10 cellular contexts compared by ENCODE assay signal in genomic region chr5:171750316-171750788, GRCh38. TPM values are rescaled to one million over a fixed set of nuclear protein-coding genes. Genes with fewer than 3 reads are reported as not detected.
DNase-seq lines count a peak whose midpoint lies in the region; ATAC-seq lines count a peak whose summit lies in the region.
"Had no signal": no experiment of that assay in that cellular context is flagged by ENCODE, and none has a peak within 500 bp of the region (broad histone marks: within the 10 kb centered on the region; RNA-seq: fewer than 3 reads in every experiment).

No MANE protein-coding gene starts in this region.

- no peaks in the 10 kb centered on the region for H3K36me3 ChIP-seq in SJCRH30

- H3K27ac ChIP-seq in SJCRH30 (no peak overlapping the region), substantia nigra (ENCODE audit: low read depth, low read length, poor library complexity, severe bottlenecking) (no peak overlapping the region)

- no peak overlapping the region for H3K4me3 ChIP-seq in SJCRH30
- H3K4me3 ChIP-seq: skin epidermis had no signal

- H3K9me3 ChIP-seq in SJCRH30 (replicated peaks), result no peaks in the 10 kb centered on the region

- peak; percentile 53 for DNase-seq in NCI-H2029 (lab: John Stamatoyannopoulos, UW)
- no peak for DNase-seq in NCI-H2029 treated with DMSO at 0.1 percent for 48 hours (lab: John Stamatoyannopoulos, UW)
- DNase-seq in SJCRH30, result peak; percentile 19 to 23
- DNase-seq in glomerular endothelial cell (ENCODE audit: extremely low read depth, low read depth, low spot score), result peak; percentile 4
- DNase-seq in substantia nigra (lab: John Stamatoyannopoulos, UW), result peak in 28 of 49 donors; percentile 2 to 55 (median 28)
- DNase-seq: NCI-H1092 treated with DMSO at 0.1 percent for 48 hours had no signal

- ATAC-seq in HG03095 (IDR thresholded peaks at IDR 0.05; ENCODE audit: unreplicated experiment), result no peak
- ATAC-seq in HG02884 (IDR thresholded peaks at IDR 0.05; ENCODE audit: unreplicated experiment), result no peak
- no peak for ATAC-seq in GM21390 (IDR thresholded peaks at IDR 0.05; ENCODE audit: unreplicated experiment)

- no peaks in the 10 kb centered on the region for H3K27me3 ChIP-seq in SJCRH30

- no peaks in the 10 kb centered on the region for H3K4me1 ChIP-seq in SJCRH30

RNA-seq across cellular contexts. Expression of gene SMIM23, which starts 35.3 kb away (rescaled TPM):
- total RNA-seq in SJCRH30 (2014; rRNA removed; shearing (Covaris generic)), result not detected in 2 replicates
- total RNA-seq in glomerular endothelial cell, result not detected in 2 replicates
